ENCODE assay signal across 22 cellular contexts in the genomic region with DNA sequence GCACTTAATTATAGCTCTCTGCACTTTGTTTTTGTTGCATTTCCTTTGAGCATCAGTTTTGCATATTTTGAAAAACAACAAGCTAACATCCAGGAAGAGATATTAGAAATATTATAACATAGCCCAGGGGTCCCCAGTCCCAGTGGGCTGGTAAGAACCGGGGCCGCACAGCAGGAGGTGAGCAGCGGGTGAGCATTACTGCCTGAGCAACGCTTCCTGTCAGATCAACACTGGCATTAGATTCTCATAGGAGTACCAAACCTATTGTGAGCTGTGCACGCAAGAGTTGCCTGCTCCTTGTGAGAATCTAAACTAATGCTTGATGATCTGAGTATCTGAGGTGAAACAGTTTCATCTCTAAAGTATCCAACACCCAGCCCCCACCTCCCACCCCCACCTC.
DNase-seq lines count a peak whose midpoint lies in the region; ATAC-seq and TF ChIP-seq lines count a peak whose summit lies in the region.
"Had no signal": no experiment of that assay in that cellular context is flagged by ENCODE, and none has a peak within 500 bp of the region (broad histone marks: within the 10 kb centered on the region; RNA-seq: fewer than 3 reads in every experiment).

No MANE protein-coding gene starts in this region.

- H3K4me3 Mint-ChIP-seq in nephron progenitor cell = no peak overlapping the region
- H3K4me3 Mint-ChIP-seq: CD4-positive, CD25-positive, alpha-beta regulatory T cell; CD8-positive, alpha-beta memory T cell; H9; IgD-negative memory B cell had no signal

- DNase-seq in NCI-H748 (lab: John Stamatoyannopoulos, UW; ENCODE audit: unreplicated experiment) = peak; percentile 34
- no peak for DNase-seq in NCI-H748 treated with DMSO at 0.1 percent for 48 hours (lab: John Stamatoyannopoulos, UW)
- DNase-seq in NCI-H69 (lab: John Stamatoyannopoulos, UW) = peak; percentile 84
- peak; percentile 12 for DNase-seq in nephron progenitor cell
- DNase-seq in NOMO-1 treated with dmso at 0.1 percent for 144 hours (lab: John Stamatoyannopoulos, UW; ENCODE audit: unreplicated experiment) = no peak
- DNase-seq in NCI-H1105 treated with DMSO at 0.1 percent for 48 hours (lab: John Stamatoyannopoulos, UW) = no peak
- DNase-seq: ACHN; BE2C; C1 segment of cervical spinal cord; CD4-positive, CD25-positive, alpha-beta regulatory T cell; CD8-positive, alpha-beta memory T cell; COR-L47; DMS 273 treated with DMSO at 0.1 percent for 48 hours; DMS53; DND-41; EL; GOT3; H9 had no signal

- no peak overlapping the region for H3K27ac Mint-ChIP-seq in nephron progenitor cell
- H3K27ac Mint-ChIP-seq: CD4-positive, CD25-positive, alpha-beta regulatory T cell; CD8-positive, alpha-beta memory T cell; H9; IgD-negative memory B cell had no signal

- H3K27me3 Mint-ChIP-seq in nephron progenitor cell (ENCODE audit: low read depth, poor library complexity) = no peaks in the 10 kb centered on the region
- H3K27me3 Mint-ChIP-seq: CD4-positive, CD25-positive, alpha-beta regulatory T cell; CD8-positive, alpha-beta memory T cell had no signal

- H3K36me3 Mint-ChIP-seq in nephron progenitor cell (ENCODE audit: low read depth) = no peaks in the 10 kb centered on the region
- H3K36me3 Mint-ChIP-seq: CD4-positive, CD25-positive, alpha-beta regulatory T cell; CD8-positive, alpha-beta memory T cell; IgD-negative memory B cell had no signal

- no peak for ATAC-seq in GM18861 (IDR thresholded peaks at IDR 0.05; ENCODE audit: unreplicated experiment)
- ATAC-seq: GM12878, HepG2 had no signal

- H3K9me3 Mint-ChIP-seq in nephron progenitor cell = peaks cover 13% of the 10 kb centered on the region

- no peak for TF ChIP-seq CTCF in nephron progenitor cell (IDR thresholded peaks at IDR 0.05)

- H3K4me1 Mint-ChIP-seq in nephron progenitor cell = peaks cover 66% of the 10 kb centered on the region
- H3K4me1 Mint-ChIP-seq: CD8-positive, alpha-beta memory T cell; IgD-negative memory B cell had no signal

Comparison
In these comparisons a context has a peak if more than half of its experiments do, and no peak if none do; other contexts are left out.
1. DNase-seq: peak in NCI-H748 (single experiment), NCI-H69 (single experiment) and nephron progenitor cell (single experiment); none in NCI-H748 treated with DMSO at 0.1 percent for 48 hours (single experiment), NOMO-1 treated with dmso at 0.1 percent for 144 hours (single experiment) and NCI-H1105 treated with DMSO at 0.1 percent for 48 hours (single experiment).